24 cellular contexts compared by ENCODE assay signal in genomic region chr14:41087056-41087455, GRCh38.
A peak's percentile ranks its signal among the peaks of the same experiment; 100 is the strongest.
DNase-seq lines count a peak whose midpoint lies in the region; ATAC-seq, FAIRE-seq and TF ChIP-seq lines count a peak whose summit lies in the region.
"Had no signal": no experiment of that assay in that cellular context is flagged by ENCODE, and none has a peak within 500 bp of the region (broad histone marks: within the 10 kb centered on the region; RNA-seq: fewer than 3 reads in every experiment).

No MANE protein-coding gene starts in this region.

- in situ Hi-C loops in HepG2 (cut with HindIII; ENCODE audit: extremely low pct_ligation_motif_present, low pct_unique_long_range_greater_than_20kb): no loop called here

- TF ChIP-seq EP300 in HepG2 (IDR thresholded peaks at IDR 0.05; ENCODE audit: low read depth in 2 of 2, low read length in 2 of 2) (no peak), HepG2 (CRISPR knock-in tag; IDR thresholded peaks at IDR 0.05; ENCODE audit: borderline replicate concordance) (no peak)

- TF ChIP-seq POLR2A in HepG2 (IDR thresholded peaks at IDR 0.05; ENCODE audit: insufficient read depth in 1 of 2, low read depth in 2 of 2, low read length in 2 of 2) (no peak), right lobe of liver (IDR thresholded peaks at IDR 0.05) (no peak)

- H3K79me2 ChIP-seq in HepG2 (ENCODE audit: insufficient read depth, low read length) (no peaks in the 10 kb centered on the region), SU-DHL-6 (ENCODE audit: insufficient read depth, low read length) (no peaks in the 10 kb centered on the region)

- no peaks in the 10 kb centered on the region; the same call in 1 of the 2 replicates for H3F3A ChIP-seq in SU-DHL-6 (ENCODE audit: insufficient read depth)

- CTCF ChIA-PET in HepG2 (lab: Yijun Ruan, JAX; ENCODE audit: low intra/inter-chr PET ratio, low total read pairs): no interaction called here

- no peak for TF ChIP-seq CTCF in HepG2 (CRISPR knock-in tag; IDR thresholded peaks at IDR 0.05)
- no peak for TF ChIP-seq CTCF in right lobe of liver (IDR thresholded peaks at IDR 0.05)
- no peak for TF ChIP-seq CTCF in SU-DHL-6 (IDR thresholded peaks at IDR 0.05; ENCODE audit: insufficient read depth, low read length, poor library complexity, severe bottlenecking)

- H3K9me3 ChIP-seq in HepG2 (ENCODE audit: low read length) (peaks cover 79% of the 10 kb centered on the region), right lobe of liver (no peaks in the 10 kb centered on the region), SU-DHL-6 (ENCODE audit: insufficient read depth, low read length) (peaks cover 11% of the 10 kb centered on the region; the same call in 1 of the 2 replicates), MG63 (no peaks in the 10 kb centered on the region)
- H3K9me3 ChIP-seq: A549 had no signal

- H3K27ac ChIP-seq in HepG2 (ENCODE audit: extremely low read length, insufficient read depth, low read length) (no peak overlapping the region), right lobe of liver (no peak overlapping the region), SU-DHL-6 (ENCODE audit: low read depth, low read length) (no peak overlapping the region)
- H3K27ac ChIP-seq: 22Rv1; A549; BLaER1 treated with 17β-estradiol and CSF1 and Interleukin-3, amounts not matched to agents 10 nM and 100 nM; C4-2B had no signal

- ATAC-seq in HepG2: no peak
- ATAC-seq in right lobe of liver: no peak
- ATAC-seq: A549; CD8-positive, alpha-beta T cell; GM12878 had no signal

- WGBS in HepG2 (ENCODE audit: low lambda C conversion rate): 6% methylated on average over 3 of the region's 3 CpGs
- whole genome bisulfite sequencing in right lobe of liver (ENCODE audit: insufficient coverage, low coverage, low lambda C conversion rate, missing lambda C conversion rate): 43% methylated on average over 3 of the region's 3 CpGs

- H4K20me1 ChIP-seq in HepG2 (ENCODE audit: insufficient read depth, low read length) (no peaks in the 10 kb centered on the region), SU-DHL-6 (ENCODE audit: low read depth, low read length) (no peaks in the 10 kb centered on the region)
- H4K20me1 ChIP-seq: BLaER1 treated with 17β-estradiol and CSF1 and Interleukin-3, amounts not matched to agents 10 nM and 100 nM had no signal

- no peaks in the 10 kb centered on the region; a peak in 1 of 5 replicates for H3K27me3 ChIP-seq in HepG2 (ENCODE audit: control insufficient read depth in 1 of 2, insufficient read depth in 2 of 2, low read length in 2 of 2)
- no peaks in the 10 kb centered on the region for H3K27me3 ChIP-seq in right lobe of liver
- no peaks in the 10 kb centered on the region for H3K27me3 ChIP-seq in SU-DHL-6 (ENCODE audit: low read length)
- no peaks in the 10 kb centered on the region for H3K27me3 ChIP-seq in MG63
- H3K27me3 ChIP-seq: BLaER1 treated with 17β-estradiol and CSF1 and Interleukin-3, amounts not matched to agents 10 nM and 100 nM had no signal

- H3K9me2 ChIP-seq in SU-DHL-6 (replicated peaks; ENCODE audit: insufficient read depth, low read length): no peaks in the 10 kb centered on the region

- H2AFZ ChIP-seq in HepG2 (ENCODE audit: low read length) (no peak overlapping the region), SU-DHL-6 (ENCODE audit: low read depth, low read length, severe bottlenecking) (peak overlapping the region; percentile 14)

- FAIRE-seq in HepG2 (lab: Jason Lieb, UNC): no peak
- FAIRE-seq: A549, GM12878, GM12892, GM18507 had no signal

- no peak overlapping the region for H3K4me3 ChIP-seq in HepG2 (replicated peaks in 1 of 3; ENCODE audit: insufficient read depth in 1 of 3, low read depth in 2 of 3, low read length in 3 of 3)
- H3K4me3 ChIP-seq in right lobe of liver: no peak overlapping the region
- H3K4me3 ChIP-seq in SU-DHL-6 (ENCODE audit: insufficient read depth, low read length, poor library complexity, severe bottlenecking): no peak overlapping the region
- no peak overlapping the region for H3K4me3 ChIP-seq in MG63
- H3K4me3 ChIP-seq: A549; BLaER1 treated with 17β-estradiol and CSF1 and Interleukin-3, amounts not matched to agents 10 nM and 100 nM; GM12878 had no signal

- H3K4me1 ChIP-seq in HepG2 (ENCODE audit: insufficient read depth, low read length) (no peaks in the 10 kb centered on the region), right lobe of liver (no peaks in the 10 kb centered on the region)
- H3K4me1 ChIP-seq: A549; BLaER1 treated with 17β-estradiol and CSF1 and Interleukin-3, amounts not matched to agents 10 nM and 100 nM; Caco-2 had no signal

- intact Hi-C loops in HepG2 (cut with micrococcal nuclease; ENCODE audit: unreplicated experiment): no loop called here
- intact Hi-C loops in right lobe of liver (cut with DNase I): no loop called here

- no peaks in the 10 kb centered on the region for H3K36me3 ChIP-seq in HepG2 (replicated peaks in 1 of 2; ENCODE audit: control insufficient read depth in 1 of 2, insufficient read depth in 2 of 2, low read length in 2 of 2)
- no peaks in the 10 kb centered on the region for H3K36me3 ChIP-seq in right lobe of liver
- no peaks in the 10 kb centered on the region for H3K36me3 ChIP-seq in SU-DHL-6 (ENCODE audit: low read length)
- no peaks in the 10 kb centered on the region for H3K36me3 ChIP-seq in MG63
- H3K36me3 ChIP-seq: BLaER1 treated with 17β-estradiol and CSF1 and Interleukin-3, amounts not matched to agents 10 nM and 100 nM had no signal

- POLR2A ChIA-PET in HepG2 (lab: Yijun Ruan, JAX): no interaction called here

- BruUV-seq in HepG2 (replicated peaks; lab: Mats Ljungman, UMichigan): no TSS peak

- H3K9ac ChIP-seq in HepG2 (ENCODE audit: insufficient read depth, low read depth, low read length) (no peak overlapping the region), SU-DHL-6 (ENCODE audit: low read length) (no peak overlapping the region)
- H3K9ac ChIP-seq: BLaER1 treated with 17β-estradiol and CSF1 and Interleukin-3, amounts not matched to agents 10 nM and 100 nM had no signal

- DNase-seq in DMS 273 (lab: John Stamatoyannopoulos, UW; ENCODE audit: unreplicated experiment) (peak; percentile 13), DMS 273 treated with DMSO at 0.1 percent for 48 hours (lab: John Stamatoyannopoulos, UW) (no peak), HepG2 (ENCODE audit: low spot score) (no peak), right lobe of liver (no peak), MG63 (no peak)
- DNase-seq: AML-193; Caco-2; Calu3; CD4-positive, alpha-beta T cell; CD8-positive, alpha-beta T cell; DMS153; DMS53; DMS79; DND-41; EL; GDM1 had no signal

- H3K4me2 ChIP-seq in HepG2 (ENCODE audit: low read depth, low read length) (no peak overlapping the region), SU-DHL-6 (ENCODE audit: low read depth, low read length, poor library complexity, severe bottlenecking) (no peak overlapping the region)
- H3K4me2 ChIP-seq: A549; BLaER1 treated with 17β-estradiol and CSF1 and Interleukin-3, amounts not matched to agents 10 nM and 100 nM had no signal

- no peak for TF ChIP-seq RAD21 in HepG2 (CRISPR knock-in tag; IDR thresholded peaks at IDR 0.05)

TF ChIP-seq in HepG2, 621 proteins besides CTCF, POLR2A, EP300 and RAD21:
- TF ChIP-seq ZNF160 (CRISPR knock-in tag; IDR thresholded peaks at IDR 0.05) (peak; percentile 99), SP2 (CRISPR knock-in tag; IDR thresholded peaks at IDR 0.05) (no peak), ZIK1 (CRISPR knock-in tag; IDR thresholded peaks at IDR 0.05; ENCODE audit: borderline replicate concordance, low read depth) (no peak)
